22 cellular contexts compared by ENCODE assay signal in the genomic region with DNA sequence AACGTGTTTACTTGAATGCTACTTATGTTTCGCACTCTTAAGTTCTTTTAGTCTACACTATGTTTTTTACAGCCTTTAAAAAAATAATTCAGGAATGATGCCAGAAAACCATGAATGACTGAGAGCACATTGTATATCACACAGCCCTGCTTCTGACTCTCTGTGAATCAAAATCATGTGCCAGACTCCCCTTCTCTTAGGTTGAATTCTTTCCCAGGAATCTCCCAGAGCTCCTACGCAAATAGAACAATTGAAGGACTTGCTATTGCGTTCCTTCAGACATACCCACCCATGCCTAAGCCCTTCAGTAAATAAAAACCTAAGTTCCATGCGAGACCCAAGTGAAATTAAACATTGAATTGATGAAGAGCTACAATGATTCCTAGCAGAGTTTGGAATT.
DNase-seq lines count a peak whose midpoint lies in the region; ATAC-seq and TF ChIP-seq lines count a peak whose summit lies in the region.
"Had no signal": no experiment of that assay in that cellular context is flagged by ENCODE, and none has a peak within 500 bp of the region (broad histone marks: within the 10 kb centered on the region; RNA-seq: fewer than 3 reads in every experiment).

No MANE protein-coding gene starts in this region.

- no TSS peak for BruUV-seq in IMR-90 (replicated peaks; lab: Mats Ljungman, UMichigan)

- H3K36me3 ChIP-seq in IMR-90 (ENCODE audit: control insufficient read depth, insufficient read depth, low read length), result no peaks in the 10 kb centered on the region
- no peaks in the 10 kb centered on the region for H3K36me3 ChIP-seq in neuronal stem cell (replicated peaks in 1 of 2; ENCODE audit: control insufficient read depth in 2 of 2, insufficient read depth in 2 of 2, low read length in 2 of 2)
- no peaks in the 10 kb centered on the region for H3K36me3 ChIP-seq in SJCRH30

- TF ChIP-seq POLR2A in IMR-90 (IDR thresholded peaks at IDR 0.05; ENCODE audit: low read depth, low read length), result no peak

- POLR2A ChIA-PET in IMR-90 (lab: Charles Lee; ENCODE audit: unreplicated experiment), result no interaction called here

- H2BK15ac ChIP-seq in IMR-90 (ENCODE audit: low read depth, low read length) (no peak overlapping the region), neuronal stem cell (ENCODE audit: low read length) (no peak overlapping the region)

- H3K4me3 ChIP-seq in IMR-90 (ENCODE audit: insufficient read depth, low read depth, low read length), result no peak overlapping the region
- H3K4me3 ChIP-seq in cardiac fibroblast (replicated peaks in 1 of 2; ENCODE audit: low read depth in 2 of 2, low read length in 2 of 2), result no peak overlapping the region
- H3K4me3 ChIP-seq in neuronal stem cell (ENCODE audit: low read length in 2 of 2), result no peak overlapping the region
- H3K4me3 ChIP-seq in SJCRH30, result no peak overlapping the region
- H3K4me3 ChIP-seq: GM23248, K562, SK-N-MC had no signal

- no peaks in the 10 kb centered on the region for H4K20me1 ChIP-seq in IMR-90 (ENCODE audit: insufficient read depth, low read length)

- H3K18ac ChIP-seq in IMR-90 (ENCODE audit: low read depth, low read length) (no peak overlapping the region), neuronal stem cell (ENCODE audit: low read length) (no peak overlapping the region)

- H3K27me3 ChIP-seq in IMR-90 (ENCODE audit: control insufficient read depth, insufficient read depth, low read length) (no peaks in the 10 kb centered on the region), neuronal stem cell (ENCODE audit: control insufficient read depth in 3 of 3, insufficient read depth in 3 of 3, low read depth in 1 of 3, low read length in 3 of 3) (no peaks in the 10 kb centered on the region), SJCRH30 (no peaks in the 10 kb centered on the region)

- H3K9ac ChIP-seq in IMR-90 (ENCODE audit: low read depth, low read length), result no peak overlapping the region
- no peak overlapping the region for H3K9ac ChIP-seq in neuronal stem cell (ENCODE audit: low read depth, low read length, poor library complexity)
- H3K9ac ChIP-seq: GM23248 had no signal

- H3K56ac ChIP-seq in IMR-90 (ENCODE audit: extremely low read depth, insufficient read depth, low read length), result no peak overlapping the region

- H3K9me3 ChIP-seq in IMR-90 (ENCODE audit: control insufficient read depth, insufficient read depth, low read length), result no peaks in the 10 kb centered on the region
- H3K9me3 ChIP-seq in neuronal stem cell (replicated peaks in 1 of 2; ENCODE audit: control insufficient read depth in 2 of 2, insufficient read depth in 1 of 2, low read depth in 1 of 2, low read length in 2 of 2), result peaks cover 0 to 1% of the 10 kb centered on the region in 2 donors
- H3K9me3 ChIP-seq in SJCRH30 (replicated peaks), result no peaks in the 10 kb centered on the region

- H2BK120ac ChIP-seq in IMR-90 (ENCODE audit: low read depth, low read length), result no peak overlapping the region
- no peak overlapping the region for H2BK120ac ChIP-seq in neuronal stem cell (ENCODE audit: low read depth, low read length)

- dilution Hi-C loops in IMR-90 (cut with HindIII; ENCODE audit: low sequenced_read_pairs, unreplicated experiment), result no loop called here

- intact Hi-C loops in IMR-90 (cut with micrococcal nuclease), result no loop called here

- H3K4me2 ChIP-seq in IMR-90 (ENCODE audit: low read depth, low read length) (no peak overlapping the region), neuronal stem cell (ENCODE audit: insufficient read depth, low read length, poor library complexity, severe bottlenecking) (no peak overlapping the region)

- no peak overlapping the region for H2AK5ac ChIP-seq in IMR-90 (ENCODE audit: low read depth, low read length)
- H2AK5ac ChIP-seq in neuronal stem cell (ENCODE audit: low read depth, low read length), result no peak overlapping the region

- H2BK5ac ChIP-seq in IMR-90 (ENCODE audit: low read depth, low read length, poor library complexity, severe bottlenecking), result no peak overlapping the region
- no peak overlapping the region for H2BK5ac ChIP-seq in neuronal stem cell (ENCODE audit: low read length)

- H3K4me1 ChIP-seq in IMR-90 (ENCODE audit: control insufficient read depth, insufficient read depth, low read length) (no peaks in the 10 kb centered on the region), neuronal stem cell (ENCODE audit: control insufficient read depth in 2 of 2, insufficient read depth in 1 of 2, low read depth in 1 of 2, low read length in 2 of 2) (no peaks in the 10 kb centered on the region), SJCRH30 (no peaks in the 10 kb centered on the region)

- H3K79me1 ChIP-seq in IMR-90 (ENCODE audit: low read depth in 1 of 2, low read length in 2 of 2) (no peaks in the 10 kb centered on the region), neuronal stem cell (ENCODE audit: low read depth, low read length) (no peaks in the 10 kb centered on the region)

- no peak for TF ChIP-seq RAD21 in IMR-90 (IDR thresholded peaks at IDR 0.05; ENCODE audit: low read length)

- in situ Hi-C loops in IMR-90 (cut with MboI; ENCODE audit: low sequenced_read_pairs), result no loop called here

- H3K23ac ChIP-seq in IMR-90 (ENCODE audit: low read depth, low read length) (no peak overlapping the region), neuronal stem cell (ENCODE audit: low read depth, low read length, poor library complexity) (no peak overlapping the region)

- no peak overlapping the region for H4K91ac ChIP-seq in IMR-90 (ENCODE audit: insufficient read depth, low read depth, low read length)
- H4K91ac ChIP-seq in neuronal stem cell (ENCODE audit: low read depth, low read length, poor library complexity), result no peak overlapping the region

- H2BK12ac ChIP-seq in neuronal stem cell (ENCODE audit: low read length), result no peak overlapping the region

- H2AK9ac ChIP-seq in IMR-90 (replicated peaks; ENCODE audit: low read depth, low read length, poor library complexity), result no peak overlapping the region

- no peak for TF ChIP-seq CTCF in IMR-90 (conservative IDR thresholded peaks at IDR 0.05; ENCODE audit: low read depth, low read length)
- no peak for TF ChIP-seq CTCF in cardiac fibroblast (IDR thresholded peaks at IDR 0.05; ENCODE audit: low read depth, low read length)

- ATAC-seq in IMR-90 (ENCODE audit: low read depth), result no peak
- ATAC-seq: K562, Panc1 had no signal

- CTCF ChIA-PET in IMR-90 (lab: Yijun Ruan, JAX), result no interaction called here

- no peak overlapping the region for H3K4ac ChIP-seq in IMR-90 (ENCODE audit: low read depth, low read length)
- no peak overlapping the region for H3K4ac ChIP-seq in neuronal stem cell (ENCODE audit: low read length)

- H4K5ac ChIP-seq in IMR-90 (ENCODE audit: low read depth, low read length), result no peak overlapping the region

- H3K27ac ChIP-seq in IMR-90 (ENCODE audit: insufficient read depth, low read length), result no peak overlapping the region
- no peak overlapping the region for H3K27ac ChIP-seq in neuronal stem cell (replicated peaks; ENCODE audit: low read length)
- H3K27ac ChIP-seq in SJCRH30, result no peak overlapping the region
- H3K27ac ChIP-seq: GM23248, HL-60, RWPE1, SK-N-MC had no signal

- no peaks in the 10 kb centered on the region for H3K9me1 ChIP-seq in IMR-90 (ENCODE audit: insufficient read depth, low read length)

- no peak overlapping the region for H2AFZ ChIP-seq in IMR-90 (replicated peaks; ENCODE audit: low read length, poor library complexity)
- H2AFZ ChIP-seq in neuronal stem cell (ENCODE audit: low read length), result peak overlapping the region; percentile 23
- H2AFZ ChIP-seq: GM23248 had no signal

- WGBS in IMR-90 (ENCODE audit: extremely low coverage in 2 of 2, insufficient read length in 1 of 2), 2 experiments, result 80% methylated on average over 1 of the region's 5 CpGs; no CpG with 5 or more reads in 1 of the 2 experiments
- no CpG with 5 or more reads among the region's 5 CpGs for WGBS in neuronal stem cell (ENCODE audit: extremely low coverage in 2 of 2, insufficient read length in 2 of 2, insufficient replicate concordance in 1 of 2), 2 donors

- DNase-seq in IMR-90 (peak; percentile 6), cardiac fibroblast (ENCODE audit: low read depth in 2 of 2) (peak; percentile 43 to 71), foreskin melanocyte (peak; percentile 99), neuronal stem cell (ENCODE audit: low spot score) (no peak), DMS 273 (lab: John Stamatoyannopoulos, UW; ENCODE audit: unreplicated experiment) (no peak), COR-L47 (lab: John Stamatoyannopoulos, UW) (no peak), SJCRH30 (no peak)
- DNase-seq: DMS53, GM23248, H9, NCI-H1105 treated with DMSO at 0.1 percent for 48 hours, NCI-H146, NCI-H1930, NCI-H2107, NCI-H446 treated with DMSO at 0.1 percent for 48 hours, NCI-H526, SHP77 had no signal

- H3K14ac ChIP-seq in IMR-90 (replicated peaks; ENCODE audit: low read depth, low read length), result no peak overlapping the region
- H3K14ac ChIP-seq in neuronal stem cell (ENCODE audit: low read length), result no peak overlapping the region

- H4K8ac ChIP-seq in IMR-90 (ENCODE audit: low read depth in 2 of 2, low read length in 2 of 2), result no peak overlapping the region
- no peak overlapping the region for H4K8ac ChIP-seq in neuronal stem cell (ENCODE audit: low read depth, low read length)

- H2BK20ac ChIP-seq in IMR-90 (ENCODE audit: low read depth, low read length), result no peak overlapping the region

TF ChIP-seq in IMR-90, 13 proteins besides CTCF, POLR2A, EP300 and RAD21:
- TF ChIP-seq BHLHE40 (IDR thresholded peaks at IDR 0.05; ENCODE audit: low read depth, low read length) (no peak), RFX5 (IDR thresholded peaks at IDR 0.05; ENCODE audit: low read depth, low read length) (no peak), CEBPB (IDR thresholded peaks at IDR 0.05; ENCODE audit: low read depth, low read length) (no peak), FOS (IDR thresholded peaks at IDR 0.05; ENCODE audit: low read depth, low read length) (no peak), MAFK (IDR thresholded peaks at IDR 0.05; ENCODE audit: low read depth, low read length) (no peak), SMC3 (IDR thresholded peaks at IDR 0.05; ENCODE audit: low read depth, low read length) (no peak)
- TF ChIP-seq, protein P1, sequence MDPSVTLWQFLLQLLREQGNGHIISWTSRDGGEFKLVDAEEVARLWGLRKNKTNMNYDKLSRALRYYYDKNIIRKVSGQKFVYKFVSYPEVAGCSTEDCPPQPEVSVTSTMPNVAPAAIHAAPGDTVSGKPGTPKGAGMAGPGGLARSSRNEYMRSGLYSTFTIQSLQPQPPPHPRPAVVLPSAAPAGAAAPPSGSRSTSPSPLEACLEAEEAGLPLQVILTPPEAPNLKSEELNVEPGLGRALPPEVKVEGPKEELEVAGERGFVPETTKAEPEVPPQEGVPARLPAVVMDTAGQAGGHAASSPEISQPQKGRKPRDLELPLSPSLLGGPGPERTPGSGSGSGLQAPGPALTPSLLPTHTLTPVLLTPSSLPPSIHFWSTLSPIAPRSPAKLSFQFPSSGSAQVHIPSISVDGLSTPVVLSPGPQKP (IDR thresholded peaks at IDR 0.05; ENCODE audit: borderline replicate concordance, low read depth, low read length), result no peak

Comparison
In these comparisons a context has a peak if more than half of its experiments do, and no peak if none do; other contexts are left out.
1. DNase-seq: peak in IMR-90 (single experiment), cardiac fibroblast (2 of 2) and foreskin melanocyte (single experiment); none in neuronal stem cell (single experiment), DMS 273 (single experiment), COR-L47 (single experiment) and SJCRH30 (0 of 2).